ENCODE assay signal across 10 cellular contexts in the genomic region with DNA sequence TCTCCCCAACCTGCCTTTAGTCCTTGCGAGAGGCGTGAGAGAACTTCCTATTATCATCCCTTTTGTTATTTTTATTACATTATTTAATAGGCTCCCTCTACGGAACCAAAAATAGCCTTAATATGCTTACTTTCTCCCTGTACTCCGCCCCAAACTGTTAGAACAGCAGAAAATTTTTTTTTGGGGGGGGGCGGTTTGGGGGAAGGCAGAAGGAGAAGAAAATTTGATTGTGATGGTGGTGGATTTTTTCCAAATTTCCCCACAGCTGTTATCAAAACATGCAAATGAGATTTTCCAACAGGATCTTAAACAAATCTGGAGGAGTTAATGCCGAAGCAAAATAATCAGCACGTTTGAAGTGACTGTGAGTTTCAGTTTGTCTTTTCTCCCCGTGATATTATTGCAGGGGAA. TPM values are rescaled to one million over a fixed set of nuclear protein-coding genes. Genes with fewer than 3 reads are reported as not detected.
DNase-seq lines count a peak whose midpoint lies in the region; ATAC-seq and TF ChIP-seq lines count a peak whose summit lies in the region.
"Had no signal": no experiment of that assay in that cellular context is flagged by ENCODE, and none has a peak within 500 bp of the region (broad histone marks: within the 10 kb centered on the region; RNA-seq: fewer than 3 reads in every experiment).

No MANE protein-coding gene starts in this region.

- H3K9me3 ChIP-seq in H9 (ENCODE audit: control insufficient read depth, low read depth, low read length) (no peaks in the 10 kb centered on the region), iPS-18a (ENCODE audit: control insufficient read depth, low read depth, low read length) (no peaks in the 10 kb centered on the region), stomach (no peaks in the 10 kb centered on the region)

- WGBS in H9 (ENCODE audit: extremely low coverage, insufficient read length, low lambda C conversion rate): no CpG with 5 or more reads among the region's 8 CpGs
- WGBS in stomach, 5 donors: 2 to 6% (median 5%) methylated on average over 8 of the region's 8 CpGs

- H3K36me3 ChIP-seq in iPS-18a (ENCODE audit: control insufficient read depth, low read depth, low read length) (no peaks in the 10 kb centered on the region), stomach (no peaks in the 10 kb centered on the region)
- H3K36me3 ChIP-seq: cardiac muscle cell had no signal

- H2AK5ac ChIP-seq in H9 (ENCODE audit: insufficient read length, low read length): no peak overlapping the region

- H4K8ac ChIP-seq in H9 (replicated peaks; ENCODE audit: insufficient read length, low read depth, low read length): no peak overlapping the region

- no peak overlapping the region for H2BK12ac ChIP-seq in H9 (ENCODE audit: insufficient read length, low read depth, low read length)

- no peaks in the 10 kb centered on the region for H4K20me1 ChIP-seq in H9 (ENCODE audit: control insufficient read depth, insufficient read depth, insufficient read length)

- no peak for ATAC-seq in effector memory CD8-positive, alpha-beta T cell (replicated peaks)
- ATAC-seq: HCT116 had no signal

- no peak overlapping the region for H3K23ac ChIP-seq in H9 (ENCODE audit: insufficient read length, low read depth, low read length)

- H3K4me2 ChIP-seq in H9 (ENCODE audit: insufficient read depth, insufficient read length, low read length): peak overlapping the region; percentile 96

- H3T11ph ChIP-seq in H9 (ENCODE audit: low read length): no peak overlapping the region

- H3K4ac ChIP-seq in H9 (ENCODE audit: low read depth, low read length): no peak overlapping the region

- no peak for TF ChIP-seq CTCF in H9 (conservative IDR thresholded peaks at IDR 0.05)
- no peak for TF ChIP-seq CTCF in astrocyte of the cerebellum (IDR thresholded peaks at IDR 0.05; ENCODE audit: low read depth, low read length, missing control alignments)
- TF ChIP-seq CTCF in stomach (IDR thresholded peaks at IDR 0.05): no peak

- H3K79me2 ChIP-seq in H9 (ENCODE audit: insufficient read depth, low read length): no peaks in the 10 kb centered on the region

- no peak overlapping the region for H2AFZ ChIP-seq in H9 (ENCODE audit: low read length)

- peaks cover 0 to 2% of the 10 kb centered on the region in 2 experiments; a peak in 2 of 5 replicates for H3K9me3 Mint-ChIP-seq in H9
- H3K9me3 Mint-ChIP-seq in effector memory CD8-positive, alpha-beta T cell: no peaks in the 10 kb centered on the region

- H2BK5ac ChIP-seq in H9 (ENCODE audit: insufficient read length, low read length): no peak overlapping the region

- no peak for DNase-seq in H9
- DNase-seq in astrocyte of the cerebellum (ENCODE audit: low read depth): no peak
- no peak for DNase-seq in stomach
- no peak for DNase-seq in activated CD4-positive, alpha-beta T cell treated with anti-CD3 and anti-CD28 coated beads, Interleukin-2, amount 50 U/mL, for 48 hours
- no peak for DNase-seq in HT-29 (ENCODE audit: low spot score)
- no peak for DNase-seq in hippocampal formation (lab: John Stamatoyannopoulos, UW)
- DNase-seq in effector memory CD8-positive, alpha-beta T cell: no peak

- no peaks in the 10 kb centered on the region for H3K79me1 ChIP-seq in H9 (ENCODE audit: insufficient read depth, low read depth, low read length, poor library complexity, severe bottlenecking)

- H3K36me3 Mint-ChIP-seq in H9 (ENCODE audit: insufficient read depth in 1 of 3, low read depth in 3 of 3): peaks cover 0 to 2% (median 0%) of the 10 kb centered on the region in 3 experiments; a peak in 2 of 7 replicates
- H3K36me3 Mint-ChIP-seq in effector memory CD8-positive, alpha-beta T cell (ENCODE audit: insufficient read depth): no peaks in the 10 kb centered on the region

- peaks cover 36% of the 10 kb centered on the region for H3K23me2 ChIP-seq in H9 (ENCODE audit: insufficient read length, low read depth, low read length, poor library complexity, severe bottlenecking)

- no peak overlapping the region for H3K14ac ChIP-seq in H9 (ENCODE audit: insufficient read depth, low read length)

- in situ Hi-C loops in astrocyte of the cerebellum (cut with HindIII; ENCODE audit: low sequenced_read_pairs): loop anchor here (25.0 kb wide), 1 partner anchor 725 kb away; no protein-coding TSS in a partner anchor

- no peak overlapping the region for H2BK15ac ChIP-seq in H9 (ENCODE audit: low read depth, low read length)

- intact Hi-C loops in stomach (cut with DNase I; ENCODE audit: low total_unique reads): no loop called here

- no peak overlapping the region for H2BK20ac ChIP-seq in H9 (ENCODE audit: low read depth, low read length, poor library complexity, severe bottlenecking)

- H3K27me3 ChIP-seq in H9 (ENCODE audit: insufficient read depth, low read length) (peaks cover 82% of the 10 kb centered on the region), iPS-18a (ENCODE audit: control insufficient read depth, insufficient read depth, low read length) (peaks cover 100% of the 10 kb centered on the region), stomach (peaks cover 9 to 98% (median 87%) of the 10 kb centered on the region in 3 donors)

- H3K56ac ChIP-seq in H9 (ENCODE audit: insufficient read length, low read depth, low read length): no peak overlapping the region

- peaks cover 50 to 52% of the 10 kb centered on the region in 2 experiments for H3K4me1 Mint-ChIP-seq in H9
- peaks cover 0 to 24% of the 10 kb centered on the region in 2 donors for H3K4me1 Mint-ChIP-seq in effector memory CD8-positive, alpha-beta T cell (ENCODE audit: low read depth in 2 of 2)

- H3K18ac ChIP-seq in H9 (ENCODE audit: insufficient read length, low read depth, low read length): no peak overlapping the region

- no peak overlapping the region for H3K9ac ChIP-seq in H9 (ENCODE audit: extremely low read depth, insufficient read length, low read length)
- H3K9ac ChIP-seq in iPS-18a (ENCODE audit: low read length): no peak overlapping the region

- TF ChIP-seq EP300 in stomach (IDR thresholded peaks at IDR 0.05): no peak

- no peak overlapping the region for H4K5ac ChIP-seq in H9 (ENCODE audit: insufficient read length, low read depth, low read length)

- H2BK120ac ChIP-seq in H9 (ENCODE audit: low read depth, low read length, poor library complexity, severe bottlenecking): no peak overlapping the region

- no peak for TF ChIP-seq POLR2A in stomach (IDR thresholded peaks at IDR 0.05)

- H3K4me1 ChIP-seq in H9 (ENCODE audit: insufficient read depth, low read length): peaks cover 3% of the 10 kb centered on the region; the same call in 1 of the 2 replicates
- H3K4me1 ChIP-seq in iPS-18a (ENCODE audit: control insufficient read depth, low read depth, low read length): peaks cover 42% of the 10 kb centered on the region
- peaks cover 27 to 56% (median 43%) of the 10 kb centered on the region in 4 donors for H3K4me1 ChIP-seq in stomach

- peaks cover 100% of the 10 kb centered on the region for H3K27me3 Mint-ChIP-seq in H9 (ENCODE audit: low read depth)
- peaks cover 68 to 93% of the 10 kb centered on the region in 2 donors for H3K27me3 Mint-ChIP-seq in effector memory CD8-positive, alpha-beta T cell

- peak overlapping the region; percentile 19 to 86; a peak in 4 of 5 replicates for H3K4me3 Mint-ChIP-seq in H9
- H3K4me3 Mint-ChIP-seq in effector memory CD8-positive, alpha-beta T cell: peak overlapping the region in 1 of 2 donors; percentile 4

- H4K91ac ChIP-seq in H9 (ENCODE audit: insufficient read length, low read depth, low read length): no peak overlapping the region

- H3K27ac ChIP-seq in H9 (ENCODE audit: insufficient read length, low read depth, low read length): no peak overlapping the region
- no peak overlapping the region for H3K27ac ChIP-seq in iPS-18a (ENCODE audit: low read length)
- H3K27ac ChIP-seq in stomach: peak overlapping the region in 4 of 5 donors; percentile 4 to 73 (median 55)
- H3K27ac ChIP-seq: cardiac muscle cell had no signal

- H3K4me3 ChIP-seq in astrocyte of the cerebellum (ENCODE audit: low read depth, low read length) (peak overlapping the region; percentile 85), iPS-18a (ENCODE audit: low read length) (peak overlapping the region; percentile 71), stomach (peak overlapping the region; percentile 33 to 44 (median 39))
- H3K4me3 ChIP-seq: cardiac muscle cell had no signal

- no peak overlapping the region for H3K27ac Mint-ChIP-seq in H9
- H3K27ac Mint-ChIP-seq in effector memory CD8-positive, alpha-beta T cell: no peak overlapping the region

RNA-seq across cellular contexts. Expression of a gene that starts 1.4 kb away (rescaled TPM):
- total RNA-seq in H9 (2021) (not detected in 2 replicates), stomach (1 to 10 TPM in 3 of 5 donors, under 1 TPM in 2; 0.45 to 8.3 (median 1.0) TPM)
- polyA plus RNA-seq in stomach: 1 to 10 TPM; 1.5 to 6.0 (median 2.9) TPM
- total RNA-seq in HT-29 (2014; rRNA removed; shearing (Covaris generic)): not detected in 2 replicates

Comparison
In these comparisons a context has a peak if more than half of its experiments do, and no peak if none do; other contexts are left out.
1. H3K27ac ChIP-seq: peak in stomach (4 of 5); none in H9 (single experiment) and iPS-18a (single experiment).
2. Peak in every context shown above with its lines, with median percentiles within 50 percentile points of each other: H3K4me3 ChIP-seq.